In the genomic region with DNA sequence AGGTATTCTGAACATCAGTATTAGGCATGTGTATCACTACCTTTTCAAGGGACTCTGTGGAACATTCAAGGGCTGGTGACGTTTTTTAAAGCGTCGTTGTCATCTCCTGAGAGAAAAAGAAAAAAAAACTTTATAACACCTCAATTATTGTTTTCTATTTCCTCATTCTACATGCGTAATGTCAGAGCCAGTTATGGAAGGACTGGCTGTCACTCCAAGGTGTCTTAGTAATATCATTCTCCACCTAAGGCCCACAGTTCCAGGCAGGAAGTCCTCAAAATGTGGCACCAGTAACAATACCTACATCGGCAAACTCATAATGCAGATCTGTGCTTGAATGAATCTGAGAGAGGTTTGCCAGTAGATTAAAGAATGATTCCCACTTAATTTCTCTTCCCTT, we compare ENCODE assay signal across 17 cellular contexts.
A peak's percentile ranks its signal among the peaks of the same experiment; 100 is the strongest.
DNase-seq lines count a peak whose midpoint lies in the region; ATAC-seq and TF ChIP-seq lines count a peak whose summit lies in the region.
"Had no signal": no experiment of that assay in that cellular context is flagged by ENCODE, and none has a peak within 500 bp of the region (broad histone marks: within the 10 kb centered on the region; RNA-seq: fewer than 3 reads in every experiment).

No MANE protein-coding gene starts in this region.

- no peak overlapping the region for H2BK15ac ChIP-seq in neuronal stem cell (ENCODE audit: low read length)

- H2BK12ac ChIP-seq in neuronal stem cell (ENCODE audit: low read length): no peak overlapping the region

- peaks cover 0 to 6% of the 10 kb centered on the region in 2 donors for H3K4me1 ChIP-seq in neuronal stem cell (ENCODE audit: control insufficient read depth in 2 of 2, insufficient read depth in 1 of 2, low read depth in 1 of 2, low read length in 2 of 2)
- H3K4me1 ChIP-seq: Caco-2 had no signal

- H3K4me2 ChIP-seq in neuronal stem cell (ENCODE audit: insufficient read depth, low read length, poor library complexity, severe bottlenecking): no peak overlapping the region

- CTCF ChIA-PET in WTC11 (lab: Charles Lee): no interaction called here

- peaks cover 32% of the 10 kb centered on the region for H3K4me1 Mint-ChIP-seq in WTC11

- no peak overlapping the region for H3K9ac ChIP-seq in neuronal stem cell (ENCODE audit: low read depth, low read length, poor library complexity)

- H2BK5ac ChIP-seq in neuronal stem cell (ENCODE audit: low read length): no peak overlapping the region

- POLR2A ChIA-PET in WTC11 (lab: Charles Lee): no interaction called here

- ATAC-seq in WTC11: no peak
- peak; percentile 81 for ATAC-seq in left colon
- no peak for ATAC-seq in GM21515 (IDR thresholded peaks at IDR 0.05; ENCODE audit: unreplicated experiment)
- ATAC-seq: HCT116 had no signal

- H3K9me3 ChIP-seq in neuronal stem cell (replicated peaks in 1 of 2; ENCODE audit: control insufficient read depth in 2 of 2, insufficient read depth in 1 of 2, low read depth in 1 of 2, low read length in 2 of 2): no peaks in the 10 kb centered on the region
- H3K9me3 ChIP-seq: Caco-2 had no signal

- peaks cover 4% of the 10 kb centered on the region; the same call in 1 of the 2 replicates for H3K9me3 Mint-ChIP-seq in WTC11
- H3K9me3 Mint-ChIP-seq: CD4-positive, alpha-beta T cell; HFFc6 had no signal

- no peaks in the 10 kb centered on the region for H3K79me1 ChIP-seq in neuronal stem cell (ENCODE audit: low read depth, low read length)

- no peak overlapping the region for H2BK120ac ChIP-seq in neuronal stem cell (ENCODE audit: low read depth, low read length)

- no peak for TF ChIP-seq CTCF in WTC11 (IDR thresholded peaks at IDR 0.05)

- H3K4ac ChIP-seq in neuronal stem cell (ENCODE audit: low read length): no peak overlapping the region

- no peak overlapping the region for H3K4me3 Mint-ChIP-seq in WTC11
- H3K4me3 Mint-ChIP-seq: CD4-positive, alpha-beta T cell; HFFc6 had no signal

- no peak overlapping the region for H4K91ac ChIP-seq in neuronal stem cell (ENCODE audit: low read depth, low read length, poor library complexity)

- H2AK5ac ChIP-seq in neuronal stem cell (ENCODE audit: low read depth, low read length): no peak overlapping the region

- no peak overlapping the region for H3K27ac ChIP-seq in neuronal stem cell (replicated peaks; ENCODE audit: low read length)
- H3K27ac ChIP-seq: C4-2B had no signal

- H3K27me3 Mint-ChIP-seq in WTC11 (ENCODE audit: low read depth): no peaks in the 10 kb centered on the region; the same call in 1 of the 2 replicates
- H3K27me3 Mint-ChIP-seq: CD4-positive, alpha-beta T cell had no signal

- no peak overlapping the region for H4K8ac ChIP-seq in neuronal stem cell (ENCODE audit: low read depth, low read length)

- H3K18ac ChIP-seq in neuronal stem cell (ENCODE audit: low read length): no peak overlapping the region

- intact Hi-C loops in left colon (cut with DNase I, micrococcal nuclease): no loop called here

- no CpG with 5 or more reads among the region's 5 CpGs for WGBS in neuronal stem cell (ENCODE audit: extremely low coverage in 2 of 2, insufficient read length in 2 of 2, insufficient replicate concordance in 1 of 2), 2 donors

- H3K27me3 ChIP-seq in neuronal stem cell (ENCODE audit: control insufficient read depth in 3 of 3, insufficient read depth in 3 of 3, low read depth in 1 of 3, low read length in 3 of 3): no peaks in the 10 kb centered on the region

- no peak overlapping the region for H3K14ac ChIP-seq in neuronal stem cell (ENCODE audit: low read length)

- H3K36me3 ChIP-seq in neuronal stem cell (replicated peaks in 1 of 2; ENCODE audit: control insufficient read depth in 2 of 2, insufficient read depth in 2 of 2, low read length in 2 of 2): no peaks in the 10 kb centered on the region

- H3K27ac Mint-ChIP-seq in WTC11: peak overlapping the region; percentile 35; the same call in 1 of the 2 replicates
- H3K27ac Mint-ChIP-seq: CD4-positive, alpha-beta T cell had no signal

- no peaks in the 10 kb centered on the region for H3K36me3 Mint-ChIP-seq in WTC11

- no peak overlapping the region for H3K23ac ChIP-seq in neuronal stem cell (ENCODE audit: low read depth, low read length, poor library complexity)

- no peak overlapping the region for H3K4me3 ChIP-seq in neuronal stem cell (ENCODE audit: low read length in 2 of 2)

- peak overlapping the region; percentile 51 for H2AFZ ChIP-seq in neuronal stem cell (ENCODE audit: low read length)

- DNase-seq in WTC11 (ENCODE audit: low spot score) (no peak), left colon (peak in 1 of 2 donors; percentile 39), neuronal stem cell (ENCODE audit: low spot score) (no peak), NCI-H82 (lab: John Stamatoyannopoulos, UW) (no peak), inferior parietal cortex (ENCODE audit: extremely low spot score) (no peak)
- DNase-seq: ACHN; Caco-2; CD4-positive, alpha-beta T cell; DMS79 treated with DMSO at 0.1 percent for 48 hours; GF-D8; GOT3; H7; HFFc6; IMR-90 had no signal

TF ChIP-seq in WTC11, 78 proteins besides CTCF, POLR2A, EP300 and RAD21 (continues in another document):
- TF ChIP-seq TP53 (CRISPR knock-in tag; IDR thresholded peaks at IDR 0.05): no peak
- no peak for TF ChIP-seq NFYB (CRISPR knock-in tag; conservative IDR thresholded peaks at IDR 0.05; ENCODE audit: low read depth)
- no peak for TF ChIP-seq MYBL2 (CRISPR knock-in tag; IDR thresholded peaks at IDR 0.05)
- no peak for TF ChIP-seq ZNF232 (CRISPR knock-in tag; IDR thresholded peaks at IDR 0.05)
- no peak for TF ChIP-seq ZNF219 (CRISPR knock-in tag; IDR thresholded peaks at IDR 0.05; ENCODE audit: borderline replicate concordance)
- no peak for TF ChIP-seq SMAD4 (CRISPR knock-in tag; IDR thresholded peaks at IDR 0.05)
- TF ChIP-seq, protein P1, sequence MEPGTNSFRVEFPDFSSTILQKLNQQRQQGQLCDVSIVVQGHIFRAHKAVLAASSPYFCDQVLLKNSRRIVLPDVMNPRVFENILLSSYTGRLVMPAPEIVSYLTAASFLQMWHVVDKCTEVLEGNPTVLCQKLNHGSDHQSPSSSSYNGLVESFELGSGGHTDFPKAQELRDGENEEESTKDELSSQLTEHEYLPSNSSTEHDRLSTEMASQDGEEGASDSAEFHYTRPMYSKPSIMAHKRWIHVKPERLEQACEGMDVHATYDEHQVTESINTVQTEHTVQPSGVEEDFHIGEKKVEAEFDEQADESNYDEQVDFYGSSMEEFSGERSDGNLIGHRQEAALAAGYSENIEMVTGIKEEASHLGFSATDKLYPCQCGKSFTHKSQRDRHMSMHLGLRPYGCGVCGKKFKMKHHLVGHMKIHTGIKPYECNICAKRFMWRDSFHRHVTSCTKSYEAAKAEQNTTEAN (CRISPR knock-in tag; IDR thresholded peaks at IDR 0.05): no peak
- TF ChIP-seq, protein P2, sequence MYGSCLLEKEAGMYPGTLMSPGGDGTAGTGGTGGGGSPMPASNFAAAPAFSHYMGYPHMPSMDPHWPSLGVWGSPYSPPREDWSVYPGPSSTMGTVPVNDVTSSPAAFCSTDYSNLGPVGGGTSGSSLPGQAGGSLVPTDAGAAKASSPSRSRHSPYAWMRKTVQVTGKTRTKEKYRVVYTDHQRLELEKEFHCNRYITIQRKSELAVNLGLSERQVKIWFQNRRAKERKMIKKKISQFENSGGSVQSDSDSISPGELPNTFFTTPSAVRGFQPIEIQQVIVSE (CRISPR knock-in tag; IDR thresholded peaks at IDR 0.05; ENCODE audit: borderline replicate concordance): no peak
- TF ChIP-seq SOX15 (CRISPR knock-in tag; IDR thresholded peaks at IDR 0.05): no peak
- no peak for TF ChIP-seq FOXK1 (CRISPR knock-in tag; IDR thresholded peaks at IDR 0.05)
- TF ChIP-seq, protein P3, sequence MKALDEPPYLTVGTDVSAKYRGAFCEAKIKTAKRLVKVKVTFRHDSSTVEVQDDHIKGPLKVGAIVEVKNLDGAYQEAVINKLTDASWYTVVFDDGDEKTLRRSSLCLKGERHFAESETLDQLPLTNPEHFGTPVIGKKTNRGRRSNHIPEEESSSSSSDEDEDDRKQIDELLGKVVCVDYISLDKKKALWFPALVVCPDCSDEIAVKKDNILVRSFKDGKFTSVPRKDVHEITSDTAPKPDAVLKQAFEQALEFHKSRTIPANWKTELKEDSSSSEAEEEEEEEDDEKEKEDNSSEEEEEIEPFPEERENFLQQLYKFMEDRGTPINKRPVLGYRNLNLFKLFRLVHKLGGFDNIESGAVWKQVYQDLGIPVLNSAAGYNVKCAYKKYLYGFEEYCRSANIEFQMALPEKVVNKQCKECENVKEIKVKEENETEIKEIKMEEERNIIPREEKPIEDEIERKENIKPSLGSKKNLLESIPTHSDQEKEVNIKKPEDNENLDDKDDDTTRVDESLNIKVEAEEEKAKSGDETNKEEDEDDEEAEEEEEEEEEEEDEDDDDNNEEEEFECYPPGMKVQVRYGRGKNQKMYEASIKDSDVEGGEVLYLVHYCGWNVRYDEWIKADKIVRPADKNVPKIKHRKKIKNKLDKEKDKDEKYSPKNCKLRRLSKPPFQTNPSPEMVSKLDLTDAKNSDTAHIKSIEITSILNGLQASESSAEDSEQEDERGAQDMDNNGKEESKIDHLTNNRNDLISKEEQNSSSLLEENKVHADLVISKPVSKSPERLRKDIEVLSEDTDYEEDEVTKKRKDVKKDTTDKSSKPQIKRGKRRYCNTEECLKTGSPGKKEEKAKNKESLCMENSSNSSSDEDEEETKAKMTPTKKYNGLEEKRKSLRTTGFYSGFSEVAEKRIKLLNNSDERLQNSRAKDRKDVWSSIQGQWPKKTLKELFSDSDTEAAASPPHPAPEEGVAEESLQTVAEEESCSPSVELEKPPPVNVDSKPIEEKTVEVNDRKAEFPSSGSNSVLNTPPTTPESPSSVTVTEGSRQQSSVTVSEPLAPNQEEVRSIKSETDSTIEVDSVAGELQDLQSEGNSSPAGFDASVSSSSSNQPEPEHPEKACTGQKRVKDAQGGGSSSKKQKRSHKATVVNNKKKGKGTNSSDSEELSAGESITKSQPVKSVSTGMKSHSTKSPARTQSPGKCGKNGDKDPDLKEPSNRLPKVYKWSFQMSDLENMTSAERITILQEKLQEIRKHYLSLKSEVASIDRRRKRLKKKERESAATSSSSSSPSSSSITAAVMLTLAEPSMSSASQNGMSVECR (CRISPR knock-in tag; IDR thresholded peaks at IDR 0.05; ENCODE audit: borderline replicate concordance): no peak
